In the genomic region with DNA sequence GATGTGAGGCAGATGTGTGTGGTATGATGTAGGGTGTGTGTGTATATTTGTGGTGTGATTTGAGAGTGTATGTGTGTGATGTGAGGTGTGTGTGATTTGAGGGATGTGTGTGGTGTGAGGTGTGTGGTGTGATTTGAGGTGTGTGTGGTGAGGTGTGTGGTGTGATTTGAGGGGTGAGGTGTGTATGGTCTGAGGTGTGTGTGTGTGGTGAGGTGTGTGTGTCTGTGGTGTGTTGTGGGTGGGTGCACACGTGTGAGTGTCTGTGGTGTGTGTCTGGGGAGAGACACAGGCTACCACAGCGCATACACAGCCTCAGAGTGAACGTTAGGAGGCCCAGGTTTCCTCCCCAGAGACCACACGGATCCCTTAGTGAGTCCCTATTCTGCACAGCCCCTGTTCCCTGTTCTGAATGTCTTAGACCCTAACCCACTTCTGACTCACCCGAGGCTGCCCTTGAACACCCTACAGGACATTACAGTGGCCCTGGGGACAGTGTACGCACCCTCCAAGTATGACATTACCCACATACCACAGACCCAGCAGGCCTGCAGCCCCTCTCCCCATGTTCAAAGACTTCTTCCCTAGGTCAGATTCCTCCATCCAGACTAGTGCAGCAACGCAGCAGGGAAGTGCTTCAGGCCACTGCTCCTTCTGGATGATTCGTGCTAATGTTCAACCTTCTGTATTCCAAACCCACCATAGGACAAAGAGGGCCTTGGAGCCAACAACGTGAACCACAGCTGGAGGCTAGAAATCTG, we compare ENCODE assay signal across 19 cellular contexts. TPM values are rescaled to one million over a fixed set of nuclear protein-coding genes. Genes with fewer than 3 reads are reported as not detected.
A peak's percentile ranks its signal among the peaks of the same experiment; 100 is the strongest.
DNase-seq lines count a peak whose midpoint lies in the region; ATAC-seq, FAIRE-seq and TF ChIP-seq lines count a peak whose summit lies in the region.
"Had no signal": no experiment of that assay in that cellular context is flagged by ENCODE, and none has a peak within 500 bp of the region (broad histone marks: within the 10 kb centered on the region; RNA-seq: fewer than 3 reads in every experiment).

No MANE protein-coding gene starts in this region.

- H3K4me3 ChIP-seq in K562, result no peak overlapping the region
- peak overlapping the region; percentile 33 for H3K4me3 ChIP-seq in trophoblast cell (ENCODE audit: low read depth, low read length)
- H3K4me3 ChIP-seq in vagina, result no peak overlapping the region
- H3K4me3 ChIP-seq: SJCRH30 had no signal

- POLR2A ChIA-PET in activated CD4-positive, alpha-beta T cell treated with anti-CD3 and anti-CD28 coated beads for 36 hours (lab: Charles Lee), result no interaction called here
- POLR2A ChIA-PET in K562 (lab: Yijun Ruan, JAX), result no interaction called here

- H4K12ac ChIP-seq in trophoblast cell (ENCODE audit: low read depth, low read length), result no peak overlapping the region

- H3K9ac ChIP-seq in K562 (ENCODE audit: insufficient read depth in 1 of 2, low read depth in 2 of 2, low read length in 2 of 2) (no peak overlapping the region), trophoblast cell (ENCODE audit: low read length) (no peak overlapping the region)

- H3K9me3 ChIP-seq in K562 (replicated peaks; ENCODE audit: control insufficient read depth, insufficient read depth, low read depth, low read length) (peaks cover 4% of the 10 kb centered on the region; the same call in 1 of the 2 replicates), trophoblast cell (ENCODE audit: insufficient read depth, low read depth, low read length) (peaks cover 7% of the 10 kb centered on the region), vagina (no peaks in the 10 kb centered on the region)
- H3K9me3 ChIP-seq: BE2C had no signal

- H2AFZ ChIP-seq in K562 (ENCODE audit: low read depth, low read length) (no peak overlapping the region), trophoblast cell (ENCODE audit: insufficient read depth, low read length, poor library complexity) (no peak overlapping the region)

- H3K4me1 Mint-ChIP-seq in activated CD4-positive, alpha-beta T cell treated with anti-CD3 and anti-CD28 coated beads for 36 hours, result peaks cover 30% of the 10 kb centered on the region

- H3K36me3 Mint-ChIP-seq in activated CD4-positive, alpha-beta T cell treated with anti-CD3 and anti-CD28 coated beads for 36 hours (ENCODE audit: low read depth), result no peaks in the 10 kb centered on the region

- no peak overlapping the region for H3K4me2 ChIP-seq in K562 (ENCODE audit: insufficient read depth, low read length)
- no peak overlapping the region for H3K4me2 ChIP-seq in trophoblast cell (ENCODE audit: low read length)

- in situ Hi-C loops in K562 (cut with MboI), result no loop called here

- ATAC-seq in activated CD4-positive, alpha-beta T cell treated with anti-CD3 and anti-CD28 coated beads for 36 hours, result no peak
- ATAC-seq in K562 (no peak), HG03432 (IDR thresholded peaks at IDR 0.05; ENCODE audit: unreplicated experiment) (no peak)
- ATAC-seq: CD8-positive, alpha-beta T cell had no signal

- H4K20me1 ChIP-seq in K562 (replicated peaks; ENCODE audit: control insufficient read depth, insufficient read depth, low read length), result no peaks in the 10 kb centered on the region; the same call in 1 of the 2 replicates

- TF ChIP-seq EP300 in K562 (IDR thresholded peaks at IDR 0.05; ENCODE audit: low read length), result no peak

- peaks cover 0 to 19% of the 10 kb centered on the region in 2 experiments; a peak in 3 of 5 replicates for H3K4me1 ChIP-seq in K562 (replicated peaks in 1 of 2; ENCODE audit: control insufficient read depth in 2 of 2, insufficient read depth in 2 of 2, low read length in 2 of 2)
- H3K4me1 ChIP-seq in trophoblast cell (ENCODE audit: control insufficient read depth in 1 of 2, insufficient read depth in 2 of 2, low read length in 2 of 2), result peaks cover 9 to 11% of the 10 kb centered on the region in 2 experiments
- H3K4me1 ChIP-seq in vagina, result peaks cover 25% of the 10 kb centered on the region
- H3K4me1 ChIP-seq: BE2C had no signal

- no peak overlapping the region for H2BK120ac ChIP-seq in trophoblast cell (ENCODE audit: insufficient read depth, low read length, poor library complexity)

- H3K18ac ChIP-seq in trophoblast cell (ENCODE audit: low read length), result no peak overlapping the region

- H3K79me1 ChIP-seq in trophoblast cell (ENCODE audit: low read length), result no peaks in the 10 kb centered on the region

- TF ChIP-seq RAD21 in K562 (CRISPR knock-in tag; conservative IDR thresholded peaks at IDR 0.05 in 1 of 2, IDR thresholded peaks at IDR 0.05 in 1 of 2), result no peak

- H3K27me3 ChIP-seq in K562 (ENCODE audit: control insufficient read depth in 2 of 2, insufficient read depth in 2 of 2, low read length in 2 of 2) (peaks cover 24 to 66% of the 10 kb centered on the region in 2 experiments; a peak in 3 of 5 replicates), trophoblast cell (ENCODE audit: insufficient read depth, low read length) (peaks cover 18% of the 10 kb centered on the region), vagina (peaks cover 4% of the 10 kb centered on the region)

- no peak overlapping the region for H3K4me3 Mint-ChIP-seq in activated CD4-positive, alpha-beta T cell treated with anti-CD3 and anti-CD28 coated beads for 36 hours
- H3K4me3 Mint-ChIP-seq: CD8-positive, alpha-beta T cell had no signal

- no peak overlapping the region for H3K4ac ChIP-seq in trophoblast cell (ENCODE audit: low read depth, low read length)

- no TSS peak for BruUV-seq in K562 (replicated peaks; lab: Mats Ljungman, UMichigan)

- no peak overlapping the region for H2AK5ac ChIP-seq in trophoblast cell (ENCODE audit: low read length)

- H3K79me2 ChIP-seq in K562 (ENCODE audit: control insufficient read depth, insufficient read depth, low read length) (no peaks in the 10 kb centered on the region), trophoblast cell (ENCODE audit: control insufficient read depth, insufficient read depth, low read length, poor library complexity) (no peaks in the 10 kb centered on the region)

- H3K9me3 Mint-ChIP-seq in activated CD4-positive, alpha-beta T cell treated with anti-CD3 and anti-CD28 coated beads for 36 hours (ENCODE audit: low read depth), result no peaks in the 10 kb centered on the region
- H3K9me3 Mint-ChIP-seq: CD8-positive, alpha-beta T cell had no signal

- 0% methylated on average over 9 of the region's 9 CpGs for WGBS in K562 (ENCODE audit: insufficient coverage, low coverage, missing lambda C conversion rate)
- WGBS in trophoblast cell (ENCODE audit: extremely low coverage, insufficient coverage, insufficient read length), result no CpG with 5 or more reads among the region's 9 CpGs

- intact Hi-C loops in activated CD4-positive, alpha-beta T cell treated with anti-CD3 and anti-CD28 coated beads for 36 hours (cut with DNase I, micrococcal nuclease), result loop anchor here in 1 of 2 experiments (10.0 kb wide), 1 partner anchor 359 kb away; no protein-coding TSS in a partner anchor
- intact Hi-C loops in K562 (cut with micrococcal nuclease), result no loop called here
- intact Hi-C loops in vagina (cut with DNase I), result no loop called here

- H4K8ac ChIP-seq in trophoblast cell (ENCODE audit: low read depth, low read length), result no peak overlapping the region

- H3K23ac ChIP-seq in trophoblast cell (ENCODE audit: low read length), result no peak overlapping the region

- no peaks in the 10 kb centered on the region for H3K9me1 ChIP-seq in K562 (ENCODE audit: control insufficient read depth, insufficient read depth, low read length)

- H2BK12ac ChIP-seq in trophoblast cell (ENCODE audit: low read length), result no peak overlapping the region

- CTCF ChIA-PET in activated CD4-positive, alpha-beta T cell treated with anti-CD3 and anti-CD28 coated beads for 36 hours (lab: Charles Lee), result no interaction called here
- CTCF ChIA-PET in K562 (lab: Yijun Ruan, JAX; ENCODE audit: low intra/inter-chr PET ratio), result no interaction called here

- H3K27me3 Mint-ChIP-seq in activated CD4-positive, alpha-beta T cell treated with anti-CD3 and anti-CD28 coated beads for 36 hours, result no peaks in the 10 kb centered on the region

- H2BK5ac ChIP-seq in trophoblast cell (ENCODE audit: low read depth, low read length, poor library complexity), result no peak overlapping the region

- no peak overlapping the region for H3K14ac ChIP-seq in trophoblast cell (ENCODE audit: low read length)

- peak; percentile 31 for DNase-seq in activated CD4-positive, alpha-beta T cell treated with anti-CD3 and anti-CD28 coated beads for 36 hours
- DNase-seq in activated CD4-positive, alpha-beta T cell treated with anti-CD3 and anti-CD28 coated beads, Interleukin-2, amount 50 U/mL, for 4 hours, result no peak
- DNase-seq in HTR-8/SVneo (ENCODE audit: insufficient read length, low spot score) (no peak), K562 (ENCODE audit: extremely low read depth in 1 of 4, low spot score in 3 of 4) (no peak), trophoblast cell (no peak), vagina (ENCODE audit: extremely low spot score in 2 of 2) (no peak), NCI-H2029 (lab: John Stamatoyannopoulos, UW) (no peak)
- DNase-seq: BE2C, H7, NCI-H1092, NCI-H1694, NCI-H2107, RPMI8226, SJCRH30 had no signal

- H3K27ac Mint-ChIP-seq in activated CD4-positive, alpha-beta T cell treated with anti-CD3 and anti-CD28 coated beads for 36 hours, result no peak overlapping the region
- H3K27ac Mint-ChIP-seq: CD8-positive, alpha-beta T cell had no signal

- H4K91ac ChIP-seq in trophoblast cell (ENCODE audit: low read depth, low read length), result no peak overlapping the region

- H3K27ac ChIP-seq in K562 (ENCODE audit: extremely low read depth, low read depth, low read length) (no peak overlapping the region), trophoblast cell (ENCODE audit: low read depth, low read length) (no peak overlapping the region), vagina (no peak overlapping the region)
- H3K27ac ChIP-seq: 22Rv1, SJCRH30 had no signal

- no peak for TF ChIP-seq POLR2A in K562 (conservative IDR thresholded peaks at IDR 0.05)
- no peak for TF ChIP-seq POLR2A in vagina (IDR thresholded peaks at IDR 0.05)

- FAIRE-seq in HTR-8/SVneo (lab: Jason Lieb, UNC) (peak; percentile 100), K562 (lab: Jason Lieb, UNC) (peak; percentile 86)

- no peaks in the 10 kb centered on the region for H3K36me3 ChIP-seq in K562 (ENCODE audit: control insufficient read depth, insufficient read depth, low read length)
- no peaks in the 10 kb centered on the region for H3K36me3 ChIP-seq in trophoblast cell (ENCODE audit: control insufficient read depth in 1 of 2, insufficient read depth in 2 of 2, low read length in 2 of 2)
- no peaks in the 10 kb centered on the region for H3K36me3 ChIP-seq in vagina
- H3K36me3 ChIP-seq: BE2C, SJCRH30 had no signal

- TF ChIP-seq CTCF in K562 (IDR thresholded peaks at IDR 0.05 in 2 of 3, conservative IDR thresholded peaks at IDR 0.05 in 1 of 3; ENCODE audit: insufficient read depth in 2 of 3, low read depth in 1 of 3, low read length in 3 of 3) (no peak), vagina (IDR thresholded peaks at IDR 0.05) (no peak)

RNA-seq across cellular contexts. Expression of gene RAB37, which starts 3.5 kb away (rescaled TPM):
- total RNA-seq in activated CD4-positive, alpha-beta T cell treated with anti-CD3 and anti-CD28 coated beads for 36 hours, result 1 to 10 TPM; 2.7 to 3.5 TPM
- total RNA-seq in K562 (2011; cell fraction: chromatin; rRNA removed; ENCODE audit: low replicate concordance), result not detected in 2 replicates
- total RNA-seq in K562 (2011; cell fraction: nucleolus; rRNA removed), result not detected in 2 replicates
- total RNA-seq in K562 (2011; cell fraction: nucleoplasm; rRNA removed), result not detected in 2 replicates
- not detected in 2 replicates for total RNA-seq in K562 (2014; rRNA removed)
- total RNA-seq in K562 (2014; rRNA removed; fragmentation: Illumina TruSeq; extraction: Trizol), result not detected in 2 replicates
- total RNA-seq in K562 (2015; rRNA removed; fragmentation: Illumina TruSeq; extraction: Trizol), result 0.11 and 0.23 TPM in 2 replicates
- total RNA-seq in K562 (2021), result 0.27 TPM in 1 of 2 replicates, not detected in the other
- polyA plus RNA-seq in K562 (2011; rRNA removed), result 0.03 and 0.21 TPM in 2 replicates
- 0.22 TPM in 1 of 2 replicates, not detected in the other for polyA plus RNA-seq in K562 (2011; cell fraction: cytosol; rRNA removed)
- 0.07 and 0.18 TPM in 2 replicates for polyA plus RNA-seq in K562 (2011; cell fraction: nucleus; rRNA removed)
- polyA plus RNA-seq in K562 (2012), result 0.19 and 0.22 TPM in 2 replicates
- 0.04 and 0.12 TPM in 2 replicates for polyA plus RNA-seq in K562 (2014; fragmentation: Illumina TruSeq; extraction: Trizol)
- polyA plus RNA-seq in K562 (2014; fragmentation: Nextera tagmentation; extraction: Ambion mirVana), result under 1 TPM in 1 of 2 experiments, not detected in 1; 0.03 TPM
- not detected in 2 replicates for polyA plus RNA-seq in K562 (2014; rRNA removed)
- polyA minus RNA-seq in K562 (2011; rRNA and poly(A)+ RNA removed), result 0.11 TPM in 1 of 2 replicates, not detected in the other
- not detected in 2 replicates for polyA minus RNA-seq in K562 (2011; cell fraction: cytosol; rRNA and poly(A)+ RNA removed)
- not detected in 2 replicates for polyA minus RNA-seq in K562 (2011; cell fraction: nucleus; rRNA and poly(A)+ RNA removed)
- 0.62 and 1.0 TPM in 2 replicates for polyA plus RNA-seq in trophoblast cell (2013)
- 7.1 TPM for total RNA-seq in vagina
- total RNA-seq: MCF 10A had no signal

RNA-seq across cellular contexts. Expression of gene NHERF1, which starts 14.9 kb away (rescaled TPM):
- 100 to 1,000 TPM; 115 to 170 TPM for total RNA-seq in activated CD4-positive, alpha-beta T cell treated with anti-CD3 and anti-CD28 coated beads for 36 hours
- 18.4 and 49.5 TPM in 2 replicates for total RNA-seq in K562 (2011; cell fraction: chromatin; rRNA removed; ENCODE audit: low replicate concordance)
- 26.0 and 28.6 TPM in 2 replicates for total RNA-seq in K562 (2011; cell fraction: nucleolus; rRNA removed)
- 29.0 and 37.5 TPM in 2 replicates for total RNA-seq in K562 (2011; cell fraction: nucleoplasm; rRNA removed)
- total RNA-seq in K562 (2014; rRNA removed), result 35.5 and 51.8 TPM in 2 replicates
- total RNA-seq in K562 (2014; rRNA removed; fragmentation: Illumina TruSeq; extraction: Trizol), result 23.8 and 30.5 TPM in 2 replicates
- 38.9 and 40.2 TPM in 2 replicates for total RNA-seq in K562 (2015; rRNA removed; fragmentation: Illumina TruSeq; extraction: Trizol)
- total RNA-seq in K562 (2021), result 79.9 and 88.0 TPM in 2 replicates
- 36.9 and 45.6 TPM in 2 replicates for polyA plus RNA-seq in K562 (2011; rRNA removed)
- polyA plus RNA-seq in K562 (2011; cell fraction: cytosol; rRNA removed), result 59.4 and 62.4 TPM in 2 replicates
- 36.7 and 44.4 TPM in 2 replicates for polyA plus RNA-seq in K562 (2011; cell fraction: nucleus; rRNA removed)
- polyA plus RNA-seq in K562 (2012), result 42.9 and 66.5 TPM in 2 replicates
- 64.8 and 78.7 TPM in 2 replicates for polyA plus RNA-seq in K562 (2014; fragmentation: Illumina TruSeq; extraction: Trizol)
- 10 to 100 TPM; 11.4 to 20.6 TPM for polyA plus RNA-seq in K562 (2014; fragmentation: Nextera tagmentation; extraction: Ambion mirVana)
- 44.9 and 50.1 TPM in 2 replicates for polyA plus RNA-seq in K562 (2014; rRNA removed)
- polyA minus RNA-seq in K562 (2011; rRNA and poly(A)+ RNA removed), result 29.5 and 44.1 TPM in 2 replicates
- 35.7 and 39.5 TPM in 2 replicates for polyA minus RNA-seq in K562 (2011; cell fraction: cytosol; rRNA and poly(A)+ RNA removed)
- 8.5 and 9.6 TPM in 2 replicates for polyA minus RNA-seq in K562 (2011; cell fraction: nucleus; rRNA and poly(A)+ RNA removed)
- polyA plus RNA-seq in trophoblast cell (2013), result 146 and 153 TPM in 2 replicates
- total RNA-seq in vagina, result 57.2 TPM

RNA-seq across cellular contexts. Expression of gene CD300LF, which starts 20.8 kb away (rescaled TPM):
- not detected for total RNA-seq in activated CD4-positive, alpha-beta T cell treated with anti-CD3 and anti-CD28 coated beads for 36 hours
- not detected in 2 replicates for total RNA-seq in K562 (2011; cell fraction: chromatin; rRNA removed; ENCODE audit: low replicate concordance)
- total RNA-seq in K562 (2011; cell fraction: nucleolus; rRNA removed), result not detected in 2 replicates
- not detected in 2 replicates for total RNA-seq in K562 (2011; cell fraction: nucleoplasm; rRNA removed)
- total RNA-seq in K562 (2014; rRNA removed) (not detected in 2 replicates), K562 (2014; rRNA removed; fragmentation: Illumina TruSeq; extraction: Trizol) (not detected in 2 replicates), K562 (2015; rRNA removed; fragmentation: Illumina TruSeq; extraction: Trizol) (not detected in 2 replicates), K562 (2021) (not detected in 2 replicates), vagina (0.49 TPM)
- polyA plus RNA-seq in K562 (2011; rRNA removed) (not detected in 2 replicates), K562 (2014; fragmentation: Illumina TruSeq; extraction: Trizol) (not detected in 2 replicates), K562 (2014; fragmentation: Nextera tagmentation; extraction: Ambion mirVana) (not detected), K562 (2014; rRNA removed) (not detected in 2 replicates)
- not detected in 2 replicates for polyA plus RNA-seq in K562 (2011; cell fraction: cytosol; rRNA removed)
- not detected in 2 replicates for polyA plus RNA-seq in K562 (2011; cell fraction: nucleus; rRNA removed)
- not detected in 2 replicates for polyA plus RNA-seq in K562 (2012)
- not detected in 2 replicates for polyA minus RNA-seq in K562 (2011; rRNA and poly(A)+ RNA removed)
- polyA minus RNA-seq in K562 (2011; cell fraction: cytosol; rRNA and poly(A)+ RNA removed), result not detected in 2 replicates
- polyA minus RNA-seq in K562 (2011; cell fraction: nucleus; rRNA and poly(A)+ RNA removed), result not detected in 2 replicates
- not detected in 2 replicates for polyA plus RNA-seq in trophoblast cell (2013)
- total RNA-seq: CD8-positive, alpha-beta T cell; H7; MCF 10A; SJCRH30 had no signal
- polyA plus RNA-seq: AG04450 had no signal

RNA-seq across cellular contexts. Expression of gene NAT9, which starts 42.6 kb away (rescaled TPM):
- 10 to 100 TPM; 23.7 to 39.6 TPM for total RNA-seq in activated CD4-positive, alpha-beta T cell treated with anti-CD3 and anti-CD28 coated beads for 36 hours
- 145 and 300 TPM in 2 replicates for total RNA-seq in K562 (2011; cell fraction: chromatin; rRNA removed; ENCODE audit: low replicate concordance)
- total RNA-seq in K562 (2011; cell fraction: nucleolus; rRNA removed), result 204 and 205 TPM in 2 replicates
- total RNA-seq in K562 (2011; cell fraction: nucleoplasm; rRNA removed), result 164 and 167 TPM in 2 replicates
- 28.8 and 31.9 TPM in 2 replicates for total RNA-seq in K562 (2014; rRNA removed)
- total RNA-seq in K562 (2014; rRNA removed; fragmentation: Illumina TruSeq; extraction: Trizol), result 28.3 and 42.2 TPM in 2 replicates
- 39.4 and 40.8 TPM in 2 replicates for total RNA-seq in K562 (2015; rRNA removed; fragmentation: Illumina TruSeq; extraction: Trizol)
- 56.8 and 63.6 TPM in 2 replicates for total RNA-seq in K562 (2021)
- 42.4 and 52.0 TPM in 2 replicates for polyA plus RNA-seq in K562 (2011; rRNA removed)
- 38.3 and 39.8 TPM in 2 replicates for polyA plus RNA-seq in K562 (2011; cell fraction: cytosol; rRNA removed)
- polyA plus RNA-seq in K562 (2011; cell fraction: nucleus; rRNA removed), result 305 and 323 TPM in 2 replicates
- polyA plus RNA-seq in K562 (2012), result 49.7 and 52.4 TPM in 2 replicates
- polyA plus RNA-seq in K562 (2014; fragmentation: Illumina TruSeq; extraction: Trizol), result 37.1 and 39.9 TPM in 2 replicates
- polyA plus RNA-seq in K562 (2014; fragmentation: Nextera tagmentation; extraction: Ambion mirVana), result 1 to 10 TPM; 4.2 to 5.9 TPM
- 59.9 and 63.8 TPM in 2 replicates for polyA plus RNA-seq in K562 (2014; rRNA removed)
- polyA minus RNA-seq in K562 (2011; rRNA and poly(A)+ RNA removed), result 30.1 and 37.1 TPM in 2 replicates
- polyA minus RNA-seq in K562 (2011; cell fraction: cytosol; rRNA and poly(A)+ RNA removed), result 9.9 and 11.5 TPM in 2 replicates
- 60.3 and 89.4 TPM in 2 replicates for polyA minus RNA-seq in K562 (2011; cell fraction: nucleus; rRNA and poly(A)+ RNA removed)
- polyA plus RNA-seq in trophoblast cell (2013), result 19.2 and 20.1 TPM in 2 replicates
- 28.5 TPM for total RNA-seq in vagina
